In genomic region chr19:925912-926594, GRCh38 we compare ENCODE assay signal across 1 cellular context.
A peak's percentile ranks its signal among the peaks of the same experiment; 100 is the strongest.
TF ChIP-seq lines count a peak whose summit lies in the region.

ARID3A (plus strand) TSS chr19:926035; CDS start chr19:929529, 3,494 bp downstream.

TF ChIP-seq in GM12878, 131 proteins besides CTCF, POLR2A, EP300 and RAD21 (continued from another document):
- TF ChIP-seq NKRF (conservative IDR thresholded peaks at IDR 0.05) = peak; percentile 54; the same call in 1 of the 2 replicates
